ENCODE assay signal across 14 cellular contexts in genomic region chr2:54475285-54475684, GRCh38.
"Had no signal": no experiment of that assay in that cellular context is flagged by ENCODE, and none has a peak within 500 bp of the region (broad histone marks: within the 10 kb centered on the region; RNA-seq: fewer than 3 reads in every experiment).

No MANE protein-coding gene starts in this region.

- H3K27ac ChIP-seq: lower lobe of right lung, ovary, transverse colon had no signal

- DNase-seq: activated B cell treated with CpG ODN at 0.5 μM for 24 hours; activated CD4-positive, alpha-beta T cell treated with anti-CD3 and anti-CD28 coated beads for 48 hours; activated CD8-positive, alpha-beta memory T cell treated with anti-CD3 and anti-CD28 coated beads, Interleukin-2, amount 50 U/mL, for 48 hours; activated gamma-delta T cell treated with Interleukin-2 at 50 U/mL for 16 hours; activated naive CD8-positive, alpha-beta T cell treated with anti-CD3 and anti-CD28 coated beads, Interleukin-2, amount 10 ng/mL, durations not matched to agents 7 days and 5 days; aorta; hypothalamus; lower lobe of right lung; naive thymus-derived CD4-positive, alpha-beta T cell; ovary; stimulated activated CD4-positive, alpha-beta T cell treated with anti-CD3 and anti-CD28 coated beads, Interleukin-4, amount 100 ng/mL, for 1 hour; stimulated activated naive B cell treated with anti-CD40 and anti-IgM and Interleukin-4, amounts not matched to agents 10 μg/mL and 1 μg/mL and 100 μg/mL, for 72 hours; transverse colon had no signal

- H3K4me1 ChIP-seq: breast epithelium had no signal

- H3K36me3 ChIP-seq: breast epithelium, lower lobe of right lung, ovary, transverse colon had no signal

- H3K9me3 ChIP-seq: breast epithelium, lower lobe of right lung, ovary, transverse colon had no signal

- ATAC-seq: lower lobe of right lung; naive thymus-derived CD4-positive, alpha-beta T cell; stimulated activated naive B cell treated with anti-CD40 and anti-IgM and Interleukin-4, amounts not matched to agents 10 μg/mL and 1 μg/mL and 100 μg/mL, for 72 hours had no signal

- H3K27me3 ChIP-seq: breast epithelium, ovary, transverse colon had no signal

- H3K4me3 ChIP-seq: breast epithelium, lower lobe of right lung, ovary, transverse colon had no signal
